Comparison of ENCODE assay signal across 22 cellular contexts in the genomic region with DNA sequence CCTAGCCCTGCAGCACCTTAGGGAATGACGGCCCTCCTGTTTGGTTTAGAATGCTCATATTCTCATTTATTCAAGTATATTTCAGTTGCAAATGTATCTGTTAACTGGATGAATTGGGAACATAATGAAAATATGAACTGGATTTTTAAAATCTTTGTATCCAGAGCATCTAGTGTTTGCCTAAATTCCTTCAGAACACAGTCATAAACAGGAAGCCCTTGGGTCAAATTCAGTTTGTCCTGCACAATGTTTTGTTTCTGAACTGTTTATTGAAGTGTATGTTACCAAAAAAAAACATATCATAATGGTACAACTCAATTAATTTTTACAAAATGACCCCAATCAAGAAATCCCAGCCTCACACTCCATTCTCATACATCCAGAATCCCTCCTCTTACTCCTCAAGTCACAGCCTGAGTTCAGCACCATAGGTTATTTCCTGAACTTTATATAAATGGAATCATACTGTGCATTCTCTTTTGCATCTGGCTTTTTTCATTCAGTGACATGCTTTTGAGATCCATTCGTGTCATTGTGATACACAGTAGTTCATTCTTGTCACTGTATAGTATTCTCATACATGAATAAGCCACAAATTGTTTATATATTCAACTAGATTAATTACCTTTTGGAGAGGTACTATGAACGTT. TPM values are rescaled to one million over a fixed set of nuclear protein-coding genes. Genes with fewer than 3 reads are reported as not detected.
DNase-seq lines count a peak whose midpoint lies in the region; ATAC-seq and TF ChIP-seq lines count a peak whose summit lies in the region.
"Had no signal": no experiment of that assay in that cellular context is flagged by ENCODE, and none has a peak within 500 bp of the region (broad histone marks: within the 10 kb centered on the region; RNA-seq: fewer than 3 reads in every experiment).

No MANE protein-coding gene starts in this region.

- H3K36me3 ChIP-seq in A673 (ENCODE audit: insufficient read depth, low read length, poor library complexity, severe bottlenecking) (no peaks in the 10 kb centered on the region), esophagus muscularis mucosa (no peaks in the 10 kb centered on the region)
- H3K36me3 ChIP-seq: upper lobe of right lung had no signal

- TF ChIP-seq POLR2A in esophagus muscularis mucosa (IDR thresholded peaks at IDR 0.05; ENCODE audit: low read depth) = no peak

- peak overlapping the region; percentile 57 for H3K27ac Mint-ChIP-seq in neural crest cell (ENCODE audit: unreplicated experiment)
- no peak overlapping the region for H3K27ac Mint-ChIP-seq in stimulated activated effector memory CD8-positive, alpha-beta T cell treated with anti-CD3 and anti-CD28 coated beads, Interleukin-12 subunit alpha, Interleukin-12 subunit beta, amount 100 ng/mL, for 72 hours
- H3K27ac Mint-ChIP-seq: CD8-positive, alpha-beta T cell; memory B cell; WTC11 had no signal

- no peaks in the 10 kb centered on the region for H3K36me3 Mint-ChIP-seq in neural crest cell (ENCODE audit: low read depth)
- H3K36me3 Mint-ChIP-seq in stimulated activated effector memory CD8-positive, alpha-beta T cell treated with anti-CD3 and anti-CD28 coated beads, Interleukin-12 subunit alpha, Interleukin-12 subunit beta, amount 100 ng/mL, for 72 hours = no peaks in the 10 kb centered on the region
- H3K36me3 Mint-ChIP-seq: CD8-positive, alpha-beta T cell; memory B cell; WTC11 had no signal

- H3K4me1 Mint-ChIP-seq in neural crest cell = peaks cover 5% of the 10 kb centered on the region
- H3K4me1 Mint-ChIP-seq in stimulated activated effector memory CD8-positive, alpha-beta T cell treated with anti-CD3 and anti-CD28 coated beads, Interleukin-12 subunit alpha, Interleukin-12 subunit beta, amount 100 ng/mL, for 72 hours = peaks cover 7% of the 10 kb centered on the region
- H3K4me1 Mint-ChIP-seq: memory B cell had no signal

- no peak for TF ChIP-seq EP300 in esophagus muscularis mucosa (IDR thresholded peaks at IDR 0.05)

- intact Hi-C loops in A673 (cut with micrococcal nuclease; ENCODE audit: unreplicated experiment) = no loop called here
- intact Hi-C loops in esophagus muscularis mucosa (cut with DNase I) = no loop called here

- CTCF ChIA-PET in A673 (lab: Charles Lee) = no interaction called here

- H3K9me3 Mint-ChIP-seq in neural crest cell = no peaks in the 10 kb centered on the region
- no peaks in the 10 kb centered on the region for H3K9me3 Mint-ChIP-seq in stimulated activated effector memory CD8-positive, alpha-beta T cell treated with anti-CD3 and anti-CD28 coated beads, Interleukin-12 subunit alpha, Interleukin-12 subunit beta, amount 100 ng/mL, for 72 hours
- H3K9me3 Mint-ChIP-seq: CD8-positive, alpha-beta T cell; memory B cell; WTC11 had no signal

- ATAC-seq in stimulated activated effector memory CD8-positive, alpha-beta T cell treated with anti-CD3 and anti-CD28 coated beads, Interleukin-12 subunit alpha, Interleukin-12 subunit beta, amount 100 ng/mL, for 72 hours = no peak
- ATAC-seq: CD8-positive, alpha-beta T cell; Panc1; sciatic nerve; upper lobe of right lung; WTC11 had no signal

- WGBS in esophagus muscularis mucosa = 36% methylated on average over 3 of the region's 3 CpGs

- no peak overlapping the region for H3K4me3 Mint-ChIP-seq in neural crest cell
- no peak overlapping the region for H3K4me3 Mint-ChIP-seq in stimulated activated effector memory CD8-positive, alpha-beta T cell treated with anti-CD3 and anti-CD28 coated beads, Interleukin-12 subunit alpha, Interleukin-12 subunit beta, amount 100 ng/mL, for 72 hours
- H3K4me3 Mint-ChIP-seq: CD8-positive, alpha-beta T cell; memory B cell; WTC11 had no signal

- POLR2A ChIA-PET in A673 (lab: Charles Lee; ENCODE audit: low non-redundant PET) = no interaction called here

- DNase-seq in A673 (ENCODE audit: low spot score) (peak; percentile 54), RPMI7951 (ENCODE audit: low read depth) (peak; percentile 11), esophagus muscularis mucosa (ENCODE audit: extremely low spot score) (no peak), neural crest cell (ENCODE audit: low read depth, low spot score) (no peak), SW480 (ENCODE audit: low spot score) (no peak), NCI-H510A (lab: John Stamatoyannopoulos, UW) (no peak)
- no peak for DNase-seq in NK-92 treated with Interleukin-12 subunit alpha and Interleukin-12 subunit beta, amount 100 ng/mL, for 24 hours (lab: John Stamatoyannopoulos, UW)
- DNase-seq in stimulated activated effector memory CD8-positive, alpha-beta T cell treated with anti-CD3 and anti-CD28 coated beads, Interleukin-12 subunit alpha, Interleukin-12 subunit beta, amount 100 ng/mL, for 72 hours (ENCODE audit: low spot score in 2 of 2) = no peak
- DNase-seq: activated effector memory CD4-positive, alpha-beta T cell treated with Interleukin-2 at 50 U/mL for 16 hours; CD8-positive, alpha-beta T cell; effector memory CD4-positive, alpha-beta T cell; MM.1S; NCI-H2081; stimulated activated CD4-positive, alpha-beta T cell treated with anti-CD3 and anti-CD28 coated beads, Interleukin-4, amount 100 ng/mL, for 24 hours; T-helper 1 cell; upper lobe of right lung had no signal

- H3K27me3 ChIP-seq in A673 (replicated peaks; ENCODE audit: insufficient read depth, low read depth, low read length, poor library complexity) (no peaks in the 10 kb centered on the region), esophagus muscularis mucosa (no peaks in the 10 kb centered on the region)
- H3K27me3 ChIP-seq: upper lobe of right lung had no signal

- H3K4me1 ChIP-seq in A673 (ENCODE audit: insufficient read depth, low read length, poor library complexity, severe bottlenecking) = peaks cover 18% of the 10 kb centered on the region
- peaks cover 16 to 83% (median 68%) of the 10 kb centered on the region in 4 donors for H3K4me1 ChIP-seq in esophagus muscularis mucosa

- H3K4me3 ChIP-seq in A673 (ENCODE audit: low read depth, low read length, poor library complexity, severe bottlenecking) (no peak overlapping the region), esophagus muscularis mucosa (no peak overlapping the region)
- H3K4me3 ChIP-seq: upper lobe of right lung had no signal

- no peak for TF ChIP-seq CTCF in A673 (conservative IDR thresholded peaks at IDR 0.05; ENCODE audit: low read depth, low read length)
- TF ChIP-seq CTCF in esophagus muscularis mucosa (IDR thresholded peaks at IDR 0.05) = no peak
- no peak for TF ChIP-seq CTCF in neural crest cell (conservative IDR thresholded peaks at IDR 0.05)

- no peak overlapping the region for H3K27ac ChIP-seq in A673 (ENCODE audit: low read depth, low read length, poor library complexity, severe bottlenecking)
- peak overlapping the region; percentile 48 to 74 (median 50) for H3K27ac ChIP-seq in esophagus muscularis mucosa (replicated peaks in 1 of 4)

- H3K9me3 ChIP-seq in A673 (ENCODE audit: low read depth, low read length, poor library complexity, severe bottlenecking) (no peaks in the 10 kb centered on the region), esophagus muscularis mucosa (no peaks in the 10 kb centered on the region)
- H3K9me3 ChIP-seq: upper lobe of right lung had no signal

- H3K27me3 Mint-ChIP-seq in neural crest cell (ENCODE audit: low read depth) = no peaks in the 10 kb centered on the region
- H3K27me3 Mint-ChIP-seq: memory B cell had no signal

- no TSS peak for BruUV-seq in A673 (replicated peaks; lab: Mats Ljungman, UMichigan)

RNA-seq across cellular contexts. Expression of a gene that starts 1.7 kb away (rescaled TPM):
- 0.15 and 0.26 TPM in 2 replicates for total RNA-seq in A673 (2021)
- total RNA-seq in RPMI7951 (2014; rRNA removed; shearing (Covaris generic)) = 0.10 and 0.36 TPM in 2 replicates
- total RNA-seq in esophagus muscularis mucosa = 10 to 100 TPM in 3 of 4 donors, 1 to 10 TPM in 1; 9.1 to 21.6 (median 14.5) TPM
- not detected in 2 replicates for total RNA-seq in neural crest cell
- total RNA-seq: activated CD8-positive, alpha-beta memory T cell treated with anti-CD3 and anti-CD28 coated beads for 36 hours; CD8-positive, alpha-beta T cell; H4; WTC11 had no signal

RNA-seq across cellular contexts. Expression of a gene that starts 51.8 kb away (rescaled TPM):
- total RNA-seq in A673 (2021) = 0.22 and 0.24 TPM in 2 replicates
- 0.39 and 0.72 TPM in 2 replicates for total RNA-seq in RPMI7951 (2014; rRNA removed; shearing (Covaris generic))
- total RNA-seq in esophagus muscularis mucosa = 10 to 100 TPM in 2 of 4 donors, 1 to 10 TPM in 2; 8.1 to 11.7 (median 9.8) TPM
- total RNA-seq in neural crest cell = not detected in 2 replicates
- total RNA-seq: activated CD8-positive, alpha-beta memory T cell treated with anti-CD3 and anti-CD28 coated beads for 36 hours; CD8-positive, alpha-beta T cell; WTC11 had no signal

RNA-seq across cellular contexts. Expression of a gene that starts 59.8 kb away (rescaled TPM):
- total RNA-seq in A673 (2021) (not detected in 2 replicates), esophagus muscularis mucosa (10 to 100 TPM; 18.9 to 26.2 (median 21.4) TPM), neural crest cell (not detected in 2 replicates)
- total RNA-seq in RPMI7951 (2014; rRNA removed; shearing (Covaris generic)) = not detected in 2 replicates
- total RNA-seq: activated CD8-positive, alpha-beta memory T cell treated with anti-CD3 and anti-CD28 coated beads for 36 hours; CD8-positive, alpha-beta T cell; WTC11 had no signal

Comparison
In these comparisons a context has a peak if more than half of its experiments do, and no peak if none do; other contexts are left out.
1. DNase-seq: peak in A673 (single experiment) and RPMI7951 (single experiment); none in esophagus muscularis mucosa (single experiment), neural crest cell (single experiment), SW480 (single experiment), NK-92 treated with Interleukin-12 subunit alpha and Interleukin-12 subunit beta, amount 100 ng/mL, for 24 hours (single experiment), stimulated activated effector memory CD8-positive, alpha-beta T cell treated with anti-CD3 and anti-CD28 coated beads, Interleukin-12 subunit alpha, Interleukin-12 subunit beta, amount 100 ng/mL, for 72 hours (0 of 2) and NCI-H510A (single experiment).
2. RNA of a gene that starts 59.8 kb away (total RNA-seq): 18.9 to 26.2 TPM in esophagus muscularis mucosa; not detected in A673, not detected in RPMI7951 and not detected in neural crest cell; every median in the first group is over 10 times any median in the second.